In genomic region chr2:1341409-1342120, GRCh38 we compare ENCODE assay signal across 18 cellular contexts.
"Had no signal": no experiment of that assay in that cellular context is flagged by ENCODE, and none has a peak within 500 bp of the region (broad histone marks: within the 10 kb centered on the region; RNA-seq: fewer than 3 reads in every experiment).

No MANE protein-coding gene starts in this region.

- H3K4me1 ChIP-seq: heart left ventricle, right atrium auricular region, upper lobe of left lung had no signal

- H3K36me3 ChIP-seq: brain microvascular endothelial cell, heart left ventricle, neutrophil, right atrium auricular region, upper lobe of left lung had no signal

- H3K4me3 ChIP-seq: heart left ventricle, right atrium auricular region, skin epidermis, upper lobe of left lung had no signal

- H3K9me3 ChIP-seq: neutrophil, upper lobe of left lung had no signal

- H3K27me3 ChIP-seq: brain microvascular endothelial cell, neutrophil, right atrium auricular region, upper lobe of left lung had no signal

- ATAC-seq: activated CD4-positive, CD25-positive, alpha-beta regulatory T cell treated with anti-CD3 and anti-CD28 coated beads, Interleukin-2, amount 50 U/mL, for 24 hours; activated T-helper 17 cell treated with anti-CD3 and anti-CD28 coated beads, Interleukin-2, amount 50 U/mL, for 72 hours; heart left ventricle; left lobe of liver had no signal

- H3K27ac ChIP-seq: brain microvascular endothelial cell, heart left ventricle, neutrophil, right atrium auricular region, skin epidermis, upper lobe of left lung had no signal

- DNase-seq: activated naive CD4-positive, alpha-beta T cell treated with Interleukin-2 at 50 U/mL for 16 hours; activated T-cell treated with anti-CD3 and anti-CD28 coated beads for 4 hours; anterior cingulate cortex; brain microvascular endothelial cell; effector CD8-positive, alpha-beta T cell; foreskin melanocyte; heart left ventricle; islet precursor cell; mammary epithelial cell; naive B cell; stimulated activated CD4-positive, alpha-beta T cell treated with anti-CD3 and anti-CD28 coated beads, Interleukin-4, amount 100 ng/mL, for 24 hours; upper lobe of left lung had no signal
